2 cellular contexts compared by ENCODE assay signal in genomic region chr16:80259289-80259805, GRCh38.
TF ChIP-seq lines count a peak whose summit lies in the region.

No MANE protein-coding gene starts in this region.

TF ChIP-seq in HepG2, 621 proteins besides CTCF, POLR2A, EP300 and RAD21:
- TF ChIP-seq ZNF547 (CRISPR knock-in tag; IDR thresholded peaks at IDR 0.05) (no peak), ZNF879 (CRISPR knock-in tag; IDR thresholded peaks at IDR 0.05) (no peak), ZBTB42 (CRISPR knock-in tag; IDR thresholded peaks at IDR 0.05) (no peak), ZNF367 (CRISPR knock-in tag; IDR thresholded peaks at IDR 0.05; ENCODE audit: borderline replicate concordance) (no peak), ZNF800 (CRISPR knock-in tag; IDR thresholded peaks at IDR 0.05) (no peak), ZSCAN12 (CRISPR knock-in tag; IDR thresholded peaks at IDR 0.05) (no peak), ZNF33B (CRISPR knock-in tag; IDR thresholded peaks at IDR 0.05) (no peak), E2F5 (CRISPR knock-in tag; conservative IDR thresholded peaks at IDR 0.05) (no peak), ZNF589 (CRISPR knock-in tag; conservative IDR thresholded peaks at IDR 0.05) (no peak), CENPX (CRISPR knock-in tag; IDR thresholded peaks at IDR 0.05) (no peak), TEAD2 (CRISPR knock-in tag; IDR thresholded peaks at IDR 0.05) (no peak), ZNF33A (CRISPR knock-in tag; IDR thresholded peaks at IDR 0.05; ENCODE audit: borderline replicate concordance) (no peak), GTF2F1 (IDR thresholded peaks at IDR 0.05; ENCODE audit: low read length) (no peak), SRF (IDR thresholded peaks at IDR 0.05; ENCODE audit: low read depth, low read length) (no peak), MXI1 (IDR thresholded peaks at IDR 0.05; ENCODE audit: borderline replicate concordance, low read depth, low read length) (no peak), ZFP41 (CRISPR knock-in tag; IDR thresholded peaks at IDR 0.05; ENCODE audit: borderline replicate concordance) (no peak), ZHX2 (IDR thresholded peaks at IDR 0.05; ENCODE audit: low read depth) (no peak), ZHX2 (CRISPR knock-in tag; IDR thresholded peaks at IDR 0.05; ENCODE audit: borderline replicate concordance) (no peak)
- TF ChIP-seq, protein P1, sequence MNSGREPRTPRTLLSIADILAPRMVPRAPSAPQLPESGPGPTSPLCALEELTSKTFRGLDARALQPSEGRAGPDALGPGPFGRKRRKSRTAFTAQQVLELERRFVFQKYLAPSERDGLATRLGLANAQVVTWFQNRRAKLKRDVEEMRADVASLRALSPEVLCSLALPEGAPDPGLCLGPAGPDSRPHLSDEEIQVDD (CRISPR knock-in tag; IDR thresholded peaks at IDR 0.05; ENCODE audit: borderline replicate concordance): no peak
TF ChIP-seq in HepG2: peak in this region for 0.

TF ChIP-seq in H1, 55 proteins besides CTCF, POLR2A, EP300 and RAD21:
- TF ChIP-seq SIX5 (IDR thresholded peaks at IDR 0.05; ENCODE audit: low read depth, low read length): no peak
- TF ChIP-seq TBP (IDR thresholded peaks at IDR 0.05; ENCODE audit: low read depth, low read length): no peak
- no peak for TF ChIP-seq HDAC2 (IDR thresholded peaks at IDR 0.05; ENCODE audit: borderline replicate concordance in 1 of 2, low read depth in 2 of 2, low read length in 2 of 2)
- no peak for TF ChIP-seq POU5F1 (IDR thresholded peaks at IDR 0.05; ENCODE audit: low read depth, low read length)
- no peak for TF ChIP-seq CHD1 (IDR thresholded peaks at IDR 0.05; ENCODE audit: low read depth, low read length)
- peak; percentile 42; the same call in 1 of the 2 replicates for TF ChIP-seq E2F6 (IDR thresholded peaks at IDR 0.05)
